In the genomic region with DNA sequence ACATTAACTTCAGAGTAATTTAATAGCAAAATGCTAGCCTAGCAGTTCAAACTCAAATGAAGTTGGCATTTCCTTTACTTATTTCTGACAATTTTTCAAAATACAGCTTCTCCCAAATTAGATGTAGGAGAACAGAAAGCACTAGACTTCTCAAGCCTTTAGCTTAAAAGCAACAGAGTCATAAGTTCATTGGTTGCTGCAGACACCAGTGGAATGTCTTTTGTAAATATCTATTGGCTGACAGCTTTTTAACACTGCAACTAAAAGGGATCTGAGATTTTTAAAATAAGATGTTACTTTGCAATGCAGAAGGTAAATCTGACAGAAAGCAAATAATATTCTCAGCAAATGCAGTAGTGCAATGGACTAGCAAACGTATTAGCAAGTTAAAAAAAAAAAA, we compare ENCODE assay signal across 9 cellular contexts.
"Had no signal": no experiment of that assay in that cellular context is flagged by ENCODE, and none has a peak within 500 bp of the region (broad histone marks: within the 10 kb centered on the region; RNA-seq: fewer than 3 reads in every experiment).

No MANE protein-coding gene starts in this region.

- H3K27ac ChIP-seq: GM23248, HL-60, KMS-11 had no signal

- DNase-seq: GOT3, H7, HFFc6, KBM-7 had no signal

- H2AFZ ChIP-seq: GM23248 had no signal

- H3K4me1 ChIP-seq: HAP-1 had no signal

- H3K4me2 ChIP-seq: KMS-11 had no signal

- H3K9ac ChIP-seq: GM23248, KMS-11 had no signal

- H3K36me3 ChIP-seq: HAP-1 had no signal

- ATAC-seq: HepG2 had no signal

- H3K9me3 ChIP-seq: HAP-1 had no signal

- H3K4me3 ChIP-seq: GM23248, HAP-1 had no signal
